ENCODE assay signal across 8 cellular contexts in the genomic region with DNA sequence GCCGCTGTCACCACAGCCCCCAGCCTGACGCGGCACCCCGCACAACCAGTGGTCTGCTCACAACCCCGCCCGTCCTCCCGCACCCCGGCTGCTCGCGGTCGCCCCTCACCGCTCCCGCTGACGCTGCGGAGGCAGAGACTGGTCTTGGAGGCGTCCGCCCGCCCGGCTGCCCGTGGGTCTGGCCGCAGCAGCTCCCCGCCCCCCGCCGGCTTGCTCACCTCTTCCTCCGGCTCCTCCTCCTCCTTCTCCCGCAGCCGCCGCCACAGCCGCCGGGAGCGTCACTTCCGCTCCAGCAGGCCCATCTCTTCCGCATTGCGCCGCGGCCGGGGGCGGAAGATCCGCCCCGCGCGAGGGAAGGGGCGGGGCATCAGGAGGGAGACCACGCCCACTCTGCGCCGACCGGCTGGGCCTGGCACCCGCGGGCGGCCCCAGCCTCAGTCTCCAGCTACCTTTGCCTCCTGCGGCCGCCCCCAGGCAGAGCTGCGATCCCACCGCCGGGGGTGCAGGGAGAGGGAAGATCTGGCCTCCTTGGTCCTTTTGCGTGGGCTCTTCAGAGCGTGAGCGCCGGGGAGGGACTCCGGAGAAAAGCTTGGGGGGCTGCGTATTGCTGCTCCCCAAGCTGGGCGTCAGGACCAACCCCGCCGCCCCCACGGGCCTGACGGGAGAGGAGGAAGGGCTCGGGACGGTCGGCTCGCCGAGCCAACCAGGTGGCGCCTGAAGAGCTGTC. TPM values are rescaled to one million over a fixed set of nuclear protein-coding genes. Genes with fewer than 3 reads are reported as not detected.
A peak's percentile ranks its signal among the peaks of the same experiment; 100 is the strongest.
DNase-seq lines count a peak whose midpoint lies in the region; ATAC-seq, FAIRE-seq and TF ChIP-seq lines count a peak whose summit lies in the region.

A gene with protein sequence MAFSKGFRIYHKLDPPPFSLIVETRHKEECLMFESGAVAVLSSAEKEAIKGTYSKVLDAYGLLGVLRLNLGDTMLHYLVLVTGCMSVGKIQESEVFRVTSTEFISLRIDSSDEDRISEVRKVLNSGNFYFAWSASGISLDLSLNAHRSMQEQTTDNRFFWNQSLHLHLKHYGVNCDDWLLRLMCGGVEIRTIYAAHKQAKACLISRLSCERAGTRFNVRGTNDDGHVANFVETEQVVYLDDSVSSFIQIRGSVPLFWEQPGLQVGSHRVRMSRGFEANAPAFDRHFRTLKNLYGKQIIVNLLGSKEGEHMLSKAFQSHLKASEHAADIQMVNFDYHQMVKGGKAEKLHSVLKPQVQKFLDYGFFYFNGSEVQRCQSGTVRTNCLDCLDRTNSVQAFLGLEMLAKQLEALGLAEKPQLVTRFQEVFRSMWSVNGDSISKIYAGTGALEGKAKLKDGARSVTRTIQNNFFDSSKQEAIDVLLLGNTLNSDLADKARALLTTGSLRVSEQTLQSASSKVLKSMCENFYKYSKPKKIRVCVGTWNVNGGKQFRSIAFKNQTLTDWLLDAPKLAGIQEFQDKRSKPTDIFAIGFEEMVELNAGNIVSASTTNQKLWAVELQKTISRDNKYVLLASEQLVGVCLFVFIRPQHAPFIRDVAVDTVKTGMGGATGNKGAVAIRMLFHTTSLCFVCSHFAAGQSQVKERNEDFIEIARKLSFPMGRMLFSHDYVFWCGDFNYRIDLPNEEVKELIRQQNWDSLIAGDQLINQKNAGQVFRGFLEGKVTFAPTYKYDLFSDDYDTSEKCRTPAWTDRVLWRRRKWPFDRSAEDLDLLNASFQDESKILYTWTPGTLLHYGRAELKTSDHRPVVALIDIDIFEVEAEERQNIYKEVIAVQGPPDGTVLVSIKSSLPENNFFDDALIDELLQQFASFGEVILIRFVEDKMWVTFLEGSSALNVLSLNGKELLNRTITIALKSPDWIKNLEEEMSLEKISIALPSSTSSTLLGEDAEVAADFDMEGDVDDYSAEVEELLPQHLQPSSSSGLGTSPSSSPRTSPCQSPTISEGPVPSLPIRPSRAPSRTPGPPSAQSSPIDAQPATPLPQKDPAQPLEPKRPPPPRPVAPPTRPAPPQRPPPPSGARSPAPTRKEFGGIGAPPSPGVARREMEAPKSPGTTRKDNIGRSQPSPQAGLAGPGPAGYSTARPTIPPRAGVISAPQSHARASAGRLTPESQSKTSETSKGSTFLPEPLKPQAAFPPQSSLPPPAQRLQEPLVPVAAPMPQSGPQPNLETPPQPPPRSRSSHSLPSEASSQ (N-terminal part only) (minus strand): TSS at position 286 of the 727 bp plus-strand sequence. CDS start 1,118 bp downstream, outside the sequence.

- H3K4me3 ChIP-seq in IMR-90 (ENCODE audit: insufficient read depth, low read depth, low read length) (peak within 1 kb of the TSS; percentile 74), OCI-LY7 (ENCODE audit: low read depth, low read length, poor library complexity, severe bottlenecking) (peak within 1 kb of the TSS; percentile 92), endothelial cell of umbilical vein (replicated peaks in 1 of 3; ENCODE audit: insufficient read depth in 1 of 3, low read depth in 1 of 3, low read length in 3 of 3) (peak within 1 kb of the TSS; percentile 45 to 87 (median 85)), mononuclear cell (ENCODE audit: low read length) (peak within 1 kb of the TSS; percentile 90)

- ATAC-seq in GM21529 (IDR thresholded peaks at IDR 0.05; ENCODE audit: unreplicated experiment) (peak; percentile 91), IMR-90 (ENCODE audit: low read depth) (peak; percentile 92)

- H3K79me2 ChIP-seq in OCI-LY7 (ENCODE audit: insufficient read depth, low read depth, low read length), result no peaks in the 10 kb centered on the region
- no peaks in the 10 kb centered on the region for H3K79me2 ChIP-seq in endothelial cell of umbilical vein (ENCODE audit: control insufficient read depth, insufficient read depth, low read length)

- TF ChIP-seq POLR2A in IMR-90 (IDR thresholded peaks at IDR 0.05; ENCODE audit: low read depth, low read length) (peak; percentile 82), endothelial cell of umbilical vein (IDR thresholded peaks at IDR 0.05; ENCODE audit: low read depth, low read length) (peak; percentile 75)

- no peak within 1 kb of the TSS for H2BK15ac ChIP-seq in IMR-90 (ENCODE audit: low read depth, low read length)

- 0% methylated on average over 36 of the region's 72 CpGs; no CpG with 5 or more reads in 1 of the 2 experiments for WGBS in IMR-90 (ENCODE audit: extremely low coverage in 2 of 2, insufficient read length in 1 of 2), 2 experiments

- H4K91ac ChIP-seq in IMR-90 (ENCODE audit: insufficient read depth, low read depth, low read length), result no peak within 1 kb of the TSS

- BruUV-seq in IMR-90 (replicated peaks; lab: Mats Ljungman, UMichigan) (no TSS peak), OCI-LY7 (replicated peaks; lab: Mats Ljungman, UMichigan) (no TSS peak), endothelial cell of umbilical vein (replicated peaks; lab: Mats Ljungman, UMichigan) (TSS peak; percentile 54)

- no peaks in the 10 kb centered on the region for H4K20me1 ChIP-seq in IMR-90 (ENCODE audit: insufficient read depth, low read length)
- no peaks in the 10 kb centered on the region for H4K20me1 ChIP-seq in OCI-LY7 (ENCODE audit: insufficient read depth, low read length)
- H4K20me1 ChIP-seq in endothelial cell of umbilical vein (replicated peaks; ENCODE audit: control insufficient read depth, extremely low read depth, insufficient read depth, low read length), result no peaks in the 10 kb centered on the region

- peak within 1 kb of the TSS; percentile 25; the same call in 1 of the 2 replicates for H2BK120ac ChIP-seq in IMR-90 (ENCODE audit: low read depth, low read length)

- H3K9me1 ChIP-seq in IMR-90 (ENCODE audit: insufficient read depth, low read length) (peaks cover 2% of the 10 kb centered on the region; the same call in 1 of the 2 replicates), endothelial cell of umbilical vein (replicated peaks; ENCODE audit: control insufficient read depth, extremely low read depth, insufficient read depth, low read length) (no peaks in the 10 kb centered on the region)

- POLR2A ChIA-PET in IMR-90 (lab: Charles Lee; ENCODE audit: unreplicated experiment) (no interaction called here), OCI-LY7 (lab: Charles Lee) (interaction anchor here (0.7 to 2.3 kb wide), 13 partner anchors 10 to 336 kb away, joined by 3 to 11 read pairs (median 5); partner anchors contain the start of genes PAXBP1 and URB1), endothelial cell of umbilical vein (lab: Charles Lee) (interaction anchor here (0.6 to 1.5 kb wide), 2 partner anchors 20 to 25 kb away, joined by 3 read pairs; no protein-coding TSS in a partner anchor)

- peak within 1 kb of the TSS; percentile 84 for H2AK9ac ChIP-seq in IMR-90 (replicated peaks; ENCODE audit: low read depth, low read length, poor library complexity)

- H3K4ac ChIP-seq in IMR-90 (ENCODE audit: low read depth, low read length), result peak within 1 kb of the TSS; percentile 59

- H2BK5ac ChIP-seq in IMR-90 (ENCODE audit: low read depth, low read length, poor library complexity, severe bottlenecking), result peak within 1 kb of the TSS; percentile 70

- peak within 1 kb of the TSS; percentile 25; the same call in 1 of the 2 replicates for H3K14ac ChIP-seq in IMR-90 (replicated peaks; ENCODE audit: low read depth, low read length)

- 0 out of 2 replicates have a peak within 1 kb of the TSS, but pooled peaks have one; percentile 5 for H3K56ac ChIP-seq in IMR-90 (ENCODE audit: extremely low read depth, insufficient read depth, low read length)

- peak within 1 kb of the TSS in 1 of 2 experiments; percentile 68; a peak in 2 of 4 replicates for H4K8ac ChIP-seq in IMR-90 (ENCODE audit: low read depth in 2 of 2, low read length in 2 of 2)

- H2AK5ac ChIP-seq in IMR-90 (ENCODE audit: low read depth, low read length), result no peak within 1 kb of the TSS

- CTCF ChIA-PET in IMR-90 (lab: Yijun Ruan, JAX), result interaction anchor here (0.5 kb wide), 1 partner anchor 21 kb away, joined by 3 read pairs; no protein-coding TSS in a partner anchor
- CTCF ChIA-PET in OCI-LY7 (lab: Charles Lee; ENCODE audit: unreplicated experiment), result interaction anchor here (0.9 kb wide), 1 partner anchor 42 kb away, joined by 3 read pairs; no protein-coding TSS in a partner anchor
- CTCF ChIA-PET in endothelial cell of umbilical vein (lab: Charles Lee), result interaction anchor here (0.6 to 2.7 kb wide), 15 partner anchors 12 to 361 kb away, joined by 3 to 22 read pairs (median 4); partner anchors contain the start of genes CFAP298 and PAXBP1

- peak within 1 kb of the TSS; percentile 4; the same call in 1 of the 2 replicates for H4K5ac ChIP-seq in IMR-90 (ENCODE audit: low read depth, low read length)

- peak within 1 kb of the TSS; percentile 70 for H3K9ac ChIP-seq in IMR-90 (ENCODE audit: low read depth, low read length)
- peak within 1 kb of the TSS; percentile 73 for H3K9ac ChIP-seq in endothelial cell of umbilical vein (replicated peaks; ENCODE audit: extremely low read depth, insufficient read depth, low read length)

- intact Hi-C loops in IMR-90 (cut with micrococcal nuclease) (loop anchor here (1.0 to 5.0 kb wide), 4 partner anchors 41 to 115 kb away; partner anchors contain the start of gene CFAP298), OCI-LY7 (cut with micrococcal nuclease; ENCODE audit: unreplicated experiment) (loop anchor here (1.0 kb wide), 1 partner anchor 44 kb away; no protein-coding TSS in a partner anchor), endothelial cell of umbilical vein (cut with micrococcal nuclease) (loop anchor here (1.0 to 5.0 kb wide), 5 partner anchors 20 to 116 kb away; partner anchors contain the start of genes CFAP298 and PAXBP1)

- peak within 1 kb of the TSS; percentile 79 for H3K23ac ChIP-seq in IMR-90 (ENCODE audit: low read depth, low read length)

- peak; percentile 80 for FAIRE-seq in endothelial cell of umbilical vein (lab: Jason Lieb, UNC)

- H3K27me3 ChIP-seq in IMR-90 (ENCODE audit: control insufficient read depth, insufficient read depth, low read length), result no peaks in the 10 kb centered on the region
- no peaks in the 10 kb centered on the region for H3K27me3 ChIP-seq in endothelial cell of umbilical vein (ENCODE audit: control insufficient read depth in 2 of 2, insufficient read depth in 2 of 2, low read length in 2 of 2)
- H3K27me3 ChIP-seq in mononuclear cell (ENCODE audit: insufficient read depth, low read length), result no peaks in the 10 kb centered on the region

- H3K9me2 ChIP-seq in OCI-LY7 (ENCODE audit: insufficient read depth, low read length), result no peaks in the 10 kb centered on the region

- H3K9me3 ChIP-seq in IMR-90 (ENCODE audit: control insufficient read depth, insufficient read depth, low read length) (no peaks in the 10 kb centered on the region), OCI-LY7 (ENCODE audit: low read length) (no peaks in the 10 kb centered on the region), endothelial cell of umbilical vein (replicated peaks; ENCODE audit: control insufficient read depth, insufficient read depth, low read length) (no peaks in the 10 kb centered on the region), mononuclear cell (ENCODE audit: low read depth, low read length) (no peaks in the 10 kb centered on the region)

- peak within 1 kb of the TSS; percentile 39 for H3K18ac ChIP-seq in IMR-90 (ENCODE audit: low read depth, low read length)

- H2AFZ ChIP-seq in IMR-90 (replicated peaks; ENCODE audit: low read length, poor library complexity) (peak within 1 kb of the TSS; percentile 99), OCI-LY7 (ENCODE audit: low read length) (peak within 1 kb of the TSS; percentile 64), endothelial cell of umbilical vein (ENCODE audit: low read depth, low read length) (peak within 1 kb of the TSS; percentile 95)

- TF ChIP-seq RAD21 in IMR-90 (IDR thresholded peaks at IDR 0.05; ENCODE audit: low read length), result no peak

- H3K4me2 ChIP-seq in IMR-90 (ENCODE audit: low read depth, low read length) (peak within 1 kb of the TSS; percentile 97), OCI-LY7 (ENCODE audit: low read length) (peak within 1 kb of the TSS; percentile 92), endothelial cell of umbilical vein (ENCODE audit: insufficient read depth, low read length) (peak within 1 kb of the TSS; percentile 71)

- H3K79me1 ChIP-seq in IMR-90 (ENCODE audit: low read depth in 1 of 2, low read length in 2 of 2), result peaks cover 0 to 20% of the 10 kb centered on the region in 2 experiments; a peak in 3 of 4 replicates

- dilution Hi-C loops in IMR-90 (cut with HindIII; ENCODE audit: low sequenced_read_pairs, unreplicated experiment), result no loop called here
- dilution Hi-C loops in endothelial cell of umbilical vein (cut with MboI; ENCODE audit: extremely low pct_ligation_motif_present, low sequenced_read_pairs), result no loop called here

- DNase-seq in DMS114 treated with DMSO at 0.1 percent for 48 hours (lab: John Stamatoyannopoulos, UW; ENCODE audit: unreplicated experiment) (peak; percentile 67), IMR-90 (peak; percentile 91), OCI-LY7 (ENCODE audit: low spot score) (peak; percentile 93), activated T-cell treated with anti-CD3 and anti-CD28 coated beads for 1 hour (ENCODE audit: low read depth) (peak; percentile 88), endothelial cell of umbilical vein (ENCODE audit: low read depth, low spot score) (peak; percentile 98)
- peak; percentile 91 for DNase-seq in stimulated activated CD8-positive, alpha-beta memory T cell treated with anti-CD3 and anti-CD28 coated beads, Interleukin-2, amount 100 ng/mL, for 48 hours (ENCODE audit: low read depth in 2 of 2)

- H3K4me1 ChIP-seq in IMR-90 (ENCODE audit: control insufficient read depth, insufficient read depth, low read length) (peaks cover 3% of the 10 kb centered on the region; the same call in 1 of the 2 replicates), OCI-LY7 (ENCODE audit: insufficient read depth, low read length, poor library complexity, severe bottlenecking) (peaks cover 19% of the 10 kb centered on the region), endothelial cell of umbilical vein (ENCODE audit: control insufficient read depth, extremely low read depth, insufficient read depth, low read length) (peaks cover 13% of the 10 kb centered on the region), mononuclear cell (ENCODE audit: insufficient read depth, low read length) (peaks cover 35% of the 10 kb centered on the region)

- peaks cover 2% of the 10 kb centered on the region for H3K36me3 ChIP-seq in IMR-90 (ENCODE audit: control insufficient read depth, insufficient read depth, low read length)
- H3K36me3 ChIP-seq in OCI-LY7 (ENCODE audit: insufficient read depth, low read length), result peaks cover 6% of the 10 kb centered on the region; the same call in 1 of the 2 replicates
- peaks cover 0 to 3% of the 10 kb centered on the region in 2 experiments for H3K36me3 ChIP-seq in endothelial cell of umbilical vein (ENCODE audit: control insufficient read depth in 2 of 2, extremely low read depth in 1 of 2, insufficient read depth in 2 of 2, low read length in 2 of 2)

- H3K27ac ChIP-seq in IMR-90 (ENCODE audit: insufficient read depth, low read length) (peak within 1 kb of the TSS; percentile 74), OCI-LY7 (ENCODE audit: low read depth, low read length, poor library complexity, severe bottlenecking) (peak within 1 kb of the TSS; percentile 30), endothelial cell of umbilical vein (ENCODE audit: insufficient read depth, low read depth, low read length) (peak within 1 kb of the TSS; percentile 50)

- TF ChIP-seq CTCF in IMR-90 (conservative IDR thresholded peaks at IDR 0.05; ENCODE audit: low read depth, low read length), result no peak
- no peak for TF ChIP-seq CTCF in OCI-LY7 (conservative IDR thresholded peaks at IDR 0.05; ENCODE audit: low read length)
- TF ChIP-seq CTCF in endothelial cell of umbilical vein (IDR thresholded peaks at IDR 0.05; ENCODE audit: extremely low read depth in 1 of 2, insufficient read depth in 1 of 2, low read depth in 1 of 2, low read length in 2 of 2), result no peak

- H2BK20ac ChIP-seq in IMR-90 (ENCODE audit: low read depth, low read length), result no peak within 1 kb of the TSS

- in situ Hi-C loops in IMR-90 (cut with MboI; ENCODE audit: low sequenced_read_pairs), result loop anchor here (25.0 kb wide), 1 partner anchor 341 kb away; the partner anchor contains the start of gene URB1

RNA-seq across cellular contexts. Expression of the gene that starts here (rescaled TPM):
- 3.6 and 8.3 TPM in 2 replicates for total RNA-seq in IMR-90 (2012; rRNA removed)
- polyA plus RNA-seq in IMR-90 (2012; rRNA removed), result 4.6 and 5.5 TPM in 2 replicates
- 1.5 TPM in 2 replicates for polyA plus RNA-seq in IMR-90 (2012; cell fraction: cytosol; rRNA removed)
- polyA plus RNA-seq in IMR-90 (2012; cell fraction: nucleus; rRNA removed; ENCODE audit: low replicate concordance), result 4.9 and 12.4 TPM in 2 replicates
- total RNA-seq in OCI-LY7 (2014; rRNA removed; shearing (Covaris generic)), result 3.0 and 3.8 TPM in 2 replicates
- 8.0 and 9.9 TPM in 2 replicates for total RNA-seq in OCI-LY7 (2022)
- 17.0 and 18.3 TPM in 2 replicates for total RNA-seq in endothelial cell of umbilical vein
- 4.0 and 5.9 TPM in 2 replicates for polyA plus RNA-seq in endothelial cell of umbilical vein
- 5.9 and 6.0 TPM in 2 replicates for polyA plus RNA-seq in endothelial cell of umbilical vein (2011; cell fraction: cytosol; rRNA removed)
- polyA plus RNA-seq in endothelial cell of umbilical vein (2011; cell fraction: nucleus; rRNA removed), result 23.3 and 24.8 TPM in 2 replicates
- polyA plus RNA-seq in endothelial cell of umbilical vein (2012), result 12.1 and 12.7 TPM in 2 replicates
- 16.6 and 18.5 TPM in 2 replicates for polyA minus RNA-seq in endothelial cell of umbilical vein
- 6.3 TPM for polyA minus RNA-seq in endothelial cell of umbilical vein (2011; cell fraction: cytosol; rRNA and poly(A)+ RNA removed)
- 19.1 and 20.4 TPM in 2 replicates for polyA minus RNA-seq in endothelial cell of umbilical vein (2011; cell fraction: nucleus; rRNA and poly(A)+ RNA removed)
- 10.7 TPM for total RNA-seq in mononuclear cell

Comparison
In these comparisons a context has a peak if more than half of its experiments do, and no peak if none do; other contexts are left out.
1. Peak in every context shown above with its lines: DNase-seq, ATAC-seq, H3K4me3 ChIP-seq and H3K27ac ChIP-seq.